ENCODE assay signal across 35 cellular contexts in genomic region chr7:102387064-102387463, GRCh38. TPM values are rescaled to one million over a fixed set of nuclear protein-coding genes. Genes with fewer than 3 reads are reported as not detected.
"Had no signal": no experiment of that assay in that cellular context is flagged by ENCODE, and none has a peak within 500 bp of the region (broad histone marks: within the 10 kb centered on the region; RNA-seq: fewer than 3 reads in every experiment).

No MANE protein-coding gene starts in this region.

- DNase-seq: activated CD4-positive, alpha-beta memory T cell treated with anti-CD3 and anti-CD28 coated beads, Interleukin-2, amount 10 ng/mL, durations not matched to agents 7 days and 5 days; activated CD4-positive, alpha-beta T cell treated with anti-CD3 and anti-CD28 coated beads, Interleukin-2, amount 10 ng/mL, durations not matched to agents 24 days and 14 days; activated CD4-positive, CD25-positive, alpha-beta regulatory T cell treated with anti-CD3 and anti-CD28 coated beads, Interleukin-2, amount 50 U/mL, for 72 hours; activated CD8-positive, alpha-beta memory T cell treated with anti-CD3 and anti-CD28 coated beads, Interleukin-2, amount 50 U/mL, for 48 hours; activated naive CD8-positive, alpha-beta T cell treated with anti-CD3 and anti-CD28 coated beads, Interleukin-2, amount 10 ng/mL, durations not matched to agents 7 days and 5 days; activated T-cell treated with anti-CD3 and anti-CD28 coated beads, Interleukin-2, amount 50 U/mL, for 4 hours; amniotic stem cell; brain microvascular endothelial cell; cortex of kidney; endodermal cell; foreskin keratinocyte; heart left ventricle; left lung; mucosa of descending colon; posterior cingulate gyrus; right lobe of liver; stimulated activated CD4-positive, alpha-beta T cell treated with anti-CD3 and anti-CD28 coated beads, Interleukin-12 subunit alpha, Interleukin-12 subunit beta, amount 100 ng/mL, for 4 hours; stimulated activated CD4-positive, alpha-beta T cell treated with anti-CD3 and anti-CD28 coated beads, Interleukin-4, amount 100 ng/mL, for 24 hours; stimulated activated naive CD4-positive, alpha-beta T cell; T-helper 2 cell; tibial artery; upper lobe of right lung had no signal

- H3K36me3 ChIP-seq: right lobe of liver had no signal

- H3K27me3 Mint-ChIP-seq: activated CD4-positive, alpha-beta memory T cell treated with anti-CD3 and anti-CD28 coated beads, Interleukin-2, amount 10 ng/mL, durations not matched to agents 7 days and 5 days; activated CD4-positive, alpha-beta T cell treated with anti-CD3 and anti-CD28 coated beads, Interleukin-2, amount 10 ng/mL, durations not matched to agents 24 days and 14 days; activated naive CD8-positive, alpha-beta T cell treated with anti-CD3 and anti-CD28 coated beads, Interleukin-2, amount 10 ng/mL, durations not matched to agents 7 days and 5 days had no signal

- H3K4me1 Mint-ChIP-seq: activated CD4-positive, alpha-beta memory T cell treated with anti-CD3 and anti-CD28 coated beads, Interleukin-2, amount 10 ng/mL, durations not matched to agents 7 days and 5 days; activated CD4-positive, alpha-beta T cell treated with anti-CD3 and anti-CD28 coated beads, Interleukin-2, amount 10 ng/mL, durations not matched to agents 24 days and 14 days; activated naive CD8-positive, alpha-beta T cell treated with anti-CD3 and anti-CD28 coated beads, Interleukin-2, amount 10 ng/mL, durations not matched to agents 7 days and 5 days; nephron had no signal

- H3K4me3 Mint-ChIP-seq: activated CD4-positive, alpha-beta memory T cell treated with anti-CD3 and anti-CD28 coated beads, Interleukin-2, amount 10 ng/mL, durations not matched to agents 7 days and 5 days; activated CD4-positive, alpha-beta T cell treated with anti-CD3 and anti-CD28 coated beads, Interleukin-2, amount 10 ng/mL, durations not matched to agents 24 days and 14 days; activated naive CD8-positive, alpha-beta T cell treated with anti-CD3 and anti-CD28 coated beads, Interleukin-2, amount 10 ng/mL, durations not matched to agents 7 days and 5 days; activated T-cell treated with anti-CD3 and anti-CD28 coated beads, Interleukin-2, amount 50 U/mL, for 4 hours; endodermal cell; nephron had no signal

- H3K9me3 Mint-ChIP-seq: activated CD4-positive, alpha-beta memory T cell treated with anti-CD3 and anti-CD28 coated beads, Interleukin-2, amount 10 ng/mL, durations not matched to agents 7 days and 5 days; activated CD4-positive, alpha-beta T cell treated with anti-CD3 and anti-CD28 coated beads, Interleukin-2, amount 10 ng/mL, durations not matched to agents 24 days and 14 days; activated naive CD8-positive, alpha-beta T cell treated with anti-CD3 and anti-CD28 coated beads, Interleukin-2, amount 10 ng/mL, durations not matched to agents 7 days and 5 days; activated T-cell treated with anti-CD3 and anti-CD28 coated beads, Interleukin-2, amount 50 U/mL, for 4 hours; activated T-helper 2 cell treated with anti-CD3 and anti-CD28 coated beads, Interferon-gamma antibody, Interleukin-2, Interleukin-4, amounts not matched to agents 10 μg/mL and 5 μg/mL and 100 μg/mL, durations not matched to agents 14 hours and 24 hours and 36 hours; endodermal cell; nephron had no signal

- H3K27ac Mint-ChIP-seq: activated CD4-positive, alpha-beta memory T cell treated with anti-CD3 and anti-CD28 coated beads, Interleukin-2, amount 10 ng/mL, durations not matched to agents 7 days and 5 days; activated CD4-positive, alpha-beta T cell treated with anti-CD3 and anti-CD28 coated beads, Interleukin-2, amount 10 ng/mL, durations not matched to agents 24 days and 14 days; activated naive CD8-positive, alpha-beta T cell treated with anti-CD3 and anti-CD28 coated beads, Interleukin-2, amount 10 ng/mL, durations not matched to agents 7 days and 5 days; activated T-helper 2 cell treated with anti-CD3 and anti-CD28 coated beads, Interferon-gamma antibody, Interleukin-2, Interleukin-4, amounts not matched to agents 10 μg/mL and 5 μg/mL and 100 μg/mL, durations not matched to agents 14 hours and 24 hours and 36 hours; endodermal cell; nephron had no signal

- H3K27me3 ChIP-seq: brain microvascular endothelial cell, foreskin keratinocyte, heart left ventricle, left lung, right lobe of liver, suprapubic skin, tibial artery, upper lobe of right lung had no signal

- H3K4me3 ChIP-seq: heart left ventricle, left lung, mucosa of descending colon, right lobe of liver, suprapubic skin, tibial artery, upper lobe of right lung had no signal

- ATAC-seq: activated T-cell treated with anti-CD3 and anti-CD28 coated beads, Interleukin-2, amount 50 U/mL, for 4 hours; esophagus mucosa; foreskin keratinocyte; heart left ventricle; left lung; mucosa of descending colon; upper lobe of right lung had no signal

- H3K4me1 ChIP-seq: foreskin keratinocyte, left lung, right lobe of liver, suprapubic skin, tibial artery, upper lobe of right lung had no signal

- H3K9me3 ChIP-seq: heart left ventricle, left lung, mucosa of descending colon, right lobe of liver, suprapubic skin, tibial artery, upper lobe of right lung had no signal

RNA-seq across cellular contexts. Expression of gene SPDYE6, which starts 30.8 kb away (rescaled TPM):
- total RNA-seq: activated CD4-positive, alpha-beta T cell treated with anti-CD3 and anti-CD28 coated beads, Interleukin-2, amount 10 ng/mL, durations not matched to agents 24 days and 14 days; activated naive CD8-positive, alpha-beta T cell treated with anti-CD3 and anti-CD28 coated beads, Interleukin-2, amount 10 ng/mL, durations not matched to agents 7 days and 5 days; activated T-cell treated with anti-CD3 and anti-CD28 coated beads, Interleukin-2, amount 50 U/mL, for 4 hours; activated T-helper 2 cell treated with anti-CD3 and anti-CD28 coated beads, Interferon-gamma antibody, Interleukin-2, Interleukin-4, amounts not matched to agents 10 μg/mL and 5 μg/mL and 100 μg/mL, durations not matched to agents 14 hours and 24 hours and 36 hours; astrocyte; cardiac septum; chondrocyte; endodermal cell; esophagus mucosa; foreskin keratinocyte; heart left ventricle; kidney epithelial cell; left lung; lung microvascular endothelial cell; mesenteric fat pad; mucosa of descending colon; myocyte; osteoblast; right lobe of liver; skeletal muscle tissue; suprapubic skin; upper lobe of right lung had no signal
